Comparison of ENCODE assay signal across 15 cellular contexts in genomic region chr15:31292391-31293020, GRCh38. TPM values are rescaled to one million over a fixed set of nuclear protein-coding genes. Genes with fewer than 3 reads are reported as not detected.
DNase-seq lines count a peak whose midpoint lies in the region; ATAC-seq lines count a peak whose summit lies in the region.
"Had no signal": no experiment of that assay in that cellular context is flagged by ENCODE, and none has a peak within 500 bp of the region (broad histone marks: within the 10 kb centered on the region; RNA-seq: fewer than 3 reads in every experiment).

No MANE protein-coding gene starts in this region.

- no peaks in the 10 kb centered on the region for H3K9me3 ChIP-seq in effector memory CD4-positive, alpha-beta T cell (ENCODE audit: control insufficient read depth, low read length)

- no peak overlapping the region for H3K4me3 ChIP-seq in effector memory CD4-positive, alpha-beta T cell (ENCODE audit: insufficient read depth, low read depth, low read length, poor library complexity, severe bottlenecking)

- H3K4me1 ChIP-seq in effector memory CD4-positive, alpha-beta T cell (ENCODE audit: control insufficient read depth, insufficient read depth, low read length, poor library complexity, severe bottlenecking), result no peaks in the 10 kb centered on the region

- H3K36me3 ChIP-seq in effector memory CD4-positive, alpha-beta T cell (ENCODE audit: control insufficient read depth, insufficient read depth, low read length), result no peaks in the 10 kb centered on the region
- H3K36me3 ChIP-seq: brain microvascular endothelial cell had no signal

- H3K27ac ChIP-seq in substantia nigra (ENCODE audit: low read depth, low read length, poor library complexity, severe bottlenecking), result peak overlapping the region; percentile 98
- no peak overlapping the region for H3K27ac ChIP-seq in effector memory CD4-positive, alpha-beta T cell (ENCODE audit: insufficient read depth, low read length, poor library complexity, severe bottlenecking)
- H3K27ac ChIP-seq: brain microvascular endothelial cell had no signal

- no peak for ATAC-seq in HG03469 (IDR thresholded peaks at IDR 0.05; ENCODE audit: unreplicated experiment)
- ATAC-seq: naive thymus-derived CD4-positive, alpha-beta T cell; stimulated activated memory B cell treated with anti-CD40 and anti-IgM and Interleukin-4, amounts not matched to agents 10 μg/mL and 1 μg/mL and 100 μg/mL, for 72 hours had no signal

- DNase-seq in activated effector memory CD4-positive, alpha-beta T cell treated with anti-CD3 and anti-CD28 coated beads, Interleukin-2, amount 50 U/mL, for 16 hours, result peak; percentile 34
- no peak for DNase-seq in activated effector memory CD4-positive, alpha-beta T cell treated with Interleukin-2 at 50 U/mL for 16 hours
- peak; percentile 40 for DNase-seq in ecto neural progenitor cell (ENCODE audit: low spot score)
- DNase-seq in mesenteric fat pad (ENCODE audit: low spot score), result peak; percentile 6
- peak in 16 of 49 donors; percentile 37 to 81 (median 55) for DNase-seq in substantia nigra (lab: John Stamatoyannopoulos, UW)
- DNase-seq in SKM-1 treated with dmso at 0.1 percent for 144 hours (lab: John Stamatoyannopoulos, UW; ENCODE audit: unreplicated experiment), result no peak
- no peak for DNase-seq in effector memory CD4-positive, alpha-beta T cell
- DNase-seq: activated naive CD4-positive, alpha-beta T cell treated with Interleukin-2 at 50 U/mL for 16 hours; brain microvascular endothelial cell; Caco-2; NCI-H2081 treated with DMSO at 0.1 percent for 48 hours; SIG-M5 had no signal

- H3K27me3 ChIP-seq in effector memory CD4-positive, alpha-beta T cell (replicated peaks; ENCODE audit: control insufficient read depth, insufficient read depth, low read length, poor library complexity, severe bottlenecking), result no peaks in the 10 kb centered on the region

RNA-seq across cellular contexts. Expression of gene KLF13, which starts 34.1 kb away (rescaled TPM):
- total RNA-seq in mesenteric fat pad, result 41.8 TPM

Comparison
In these comparisons a context has a peak if more than half of its experiments do, and no peak if none do; other contexts are left out.
1. DNase-seq: peak in activated effector memory CD4-positive, alpha-beta T cell treated with anti-CD3 and anti-CD28 coated beads, Interleukin-2, amount 50 U/mL, for 16 hours (single experiment), ecto neural progenitor cell (single experiment) and mesenteric fat pad (single experiment); none in activated effector memory CD4-positive, alpha-beta T cell treated with Interleukin-2 at 50 U/mL for 16 hours (single experiment), SKM-1 treated with dmso at 0.1 percent for 144 hours (single experiment) and effector memory CD4-positive, alpha-beta T cell (0 of 3).